15 cellular contexts compared by ENCODE assay signal in genomic region chr11:124970925-124971324, GRCh38. TPM values are rescaled to one million over a fixed set of nuclear protein-coding genes. Genes with fewer than 3 reads are reported as not detected.
A peak's percentile ranks its signal among the peaks of the same experiment; 100 is the strongest.
DNase-seq lines count a peak whose midpoint lies in the region; ATAC-seq and TF ChIP-seq lines count a peak whose summit lies in the region.
"Had no signal": no experiment of that assay in that cellular context is flagged by ENCODE, and none has a peak within 500 bp of the region (broad histone marks: within the 10 kb centered on the region; RNA-seq: fewer than 3 reads in every experiment).

No MANE protein-coding gene starts in this region.

- TF ChIP-seq POLR2A in transverse colon (IDR thresholded peaks at IDR 0.05) = no peak

- no peak for TF ChIP-seq EP300 in transverse colon (IDR thresholded peaks at IDR 0.05; ENCODE audit: low read depth)

- intact Hi-C loops in Panc1 (cut with micrococcal nuclease; ENCODE audit: unreplicated experiment) = no loop called here
- intact Hi-C loops in transverse colon (cut with DNase I; ENCODE audit: low total_unique reads) = no loop called here

- 94% methylated on average over 2 of the region's 2 CpGs; no CpG with 5 or more reads in 1 of the 2 donors for WGBS in transverse colon (ENCODE audit: low coverage in 1 of 2), 2 donors

- in situ Hi-C loops in Panc1 (cut with HindIII; ENCODE audit: low pct_unique_long_range_greater_than_20kb, low sequenced_read_pairs) = no loop called here
- in situ Hi-C loops in transverse colon (cut with MboI; ENCODE audit: low pct_ligation_motif_present in 1 of 4, low pct_unique_long_range_greater_than_20kb in 1 of 4, low sequenced_read_pairs in 3 of 4) = loop anchor here in 2 of 4 donors (10.0 to 25.0 kb wide), 3 partner anchors 164 to 441 kb away; no protein-coding TSS in a partner anchor

- ATAC-seq in Panc1 (peak; percentile 84), GM19397 (IDR thresholded peaks at IDR 0.05; ENCODE audit: unreplicated experiment) (no peak)

- H3K27me3 ChIP-seq in Panc1 (ENCODE audit: control insufficient read depth, insufficient read depth, low read length) (no peaks in the 10 kb centered on the region), transverse colon (no peaks in the 10 kb centered on the region)
- H3K27me3 ChIP-seq: testis had no signal

- no peak overlapping the region for H3K4me3 ChIP-seq in Panc1 (ENCODE audit: low read depth in 2 of 2, low read length in 2 of 2)
- H3K4me3 ChIP-seq in fibroblast of mammary gland (ENCODE audit: control insufficient read depth, low read depth, low read length) = no peak overlapping the region
- H3K4me3 ChIP-seq in transverse colon = no peak overlapping the region
- H3K4me3 ChIP-seq: lung, SK-N-MC, testis had no signal

- peak; percentile 65 for DNase-seq in SIG-M5 treated with dmso at 0.1 percent for 504 hours (lab: John Stamatoyannopoulos, UW; ENCODE audit: unreplicated experiment)
- no peak for DNase-seq in SIG-M5 (lab: John Stamatoyannopoulos, UW)
- DNase-seq in Panc1 (ENCODE audit: low read depth, low spot score) = no peak
- peak; percentile 48 for DNase-seq in fibroblast of mammary gland (ENCODE audit: low read depth)
- DNase-seq in transverse colon = no peak
- DNase-seq in NK-92 treated with Interleukin-12 subunit alpha and Interleukin-12 subunit beta, amount 100 ng/mL, for 24 hours (lab: John Stamatoyannopoulos, UW) = no peak
- no peak for DNase-seq in NCI-H446 treated with DMSO at 0.1 percent for 48 hours (lab: John Stamatoyannopoulos, UW)
- DNase-seq: activated T-cell treated with anti-CD3 and anti-CD28 coated beads, Interleukin-2, amount 50 U/mL, for 24 hours; Karpas-422; stimulated activated CD4-positive, alpha-beta T cell treated with anti-CD3 and anti-CD28 coated beads, Interleukin-15, amount 100 ng/mL, for 24 hours; testis had no signal

- peak; percentile 43 for TF ChIP-seq CTCF in Panc1 (IDR thresholded peaks at IDR 0.05)
- TF ChIP-seq CTCF in fibroblast of mammary gland (conservative IDR thresholded peaks at IDR 0.05; ENCODE audit: control insufficient read depth, insufficient read depth, low read depth, low read length) = no peak
- no peak for TF ChIP-seq CTCF in transverse colon (IDR thresholded peaks at IDR 0.05)

- BruUV-seq in Panc1 (replicated peaks; lab: Mats Ljungman, UMichigan) = no TSS peak

- H3K27ac ChIP-seq in Panc1 (ENCODE audit: low read length) (no peak overlapping the region), transverse colon (no peak overlapping the region)
- H3K27ac ChIP-seq: SK-N-MC, testis had no signal

- POLR2A ChIA-PET in Panc1 (lab: Charles Lee) = no interaction called here

- CTCF ChIA-PET in Panc1 (lab: Charles Lee) = no interaction called here

- H3K9me3 ChIP-seq in Panc1 (ENCODE audit: control insufficient read depth, insufficient read depth, low read depth, low read length) = no peaks in the 10 kb centered on the region
- H3K9me3 ChIP-seq in transverse colon = no peaks in the 10 kb centered on the region
- H3K9me3 ChIP-seq: testis had no signal

- H3K4me1 ChIP-seq in Panc1 (ENCODE audit: control insufficient read depth, insufficient read depth, low read length) (no peaks in the 10 kb centered on the region), transverse colon (no peaks in the 10 kb centered on the region)
- H3K4me1 ChIP-seq: testis had no signal

- H3K36me3 ChIP-seq in Panc1 (ENCODE audit: control insufficient read depth, insufficient read depth, low read length) (no peaks in the 10 kb centered on the region), transverse colon (no peaks in the 10 kb centered on the region)

RNA-seq across cellular contexts. Expression of gene CCDC15, which starts 16.9 kb away (rescaled TPM):
- total RNA-seq in Panc1 (2021; ENCODE audit: unreplicated experiment) (2.8 TPM), transverse colon (under 1 TPM in 3 of 4 donors, not detected in 1; 0.64 to 0.82 (median 0.75) TPM)
- 0.53 TPM for polyA plus RNA-seq in Panc1 (2012; ENCODE audit: insufficient read length)

RNA-seq across cellular contexts. Expression of gene HEPACAM, which starts 35.1 kb away (rescaled TPM):
- total RNA-seq in Panc1 (2021; ENCODE audit: unreplicated experiment) (not detected), transverse colon (under 1 TPM in 2 of 4 donors, not detected in 2; 0.14 to 0.37 TPM)
- not detected for polyA plus RNA-seq in Panc1 (2012; ENCODE audit: insufficient read length)
- total RNA-seq: lung had no signal

RNA-seq across cellular contexts. Expression of gene HEPN1, which starts 51.9 kb away (rescaled TPM):
- not detected for total RNA-seq in Panc1 (2021; ENCODE audit: unreplicated experiment)
- not detected for polyA plus RNA-seq in Panc1 (2012; ENCODE audit: insufficient read length)
- not detected for total RNA-seq in transverse colon
- total RNA-seq: lung, testis had no signal
- polyA plus RNA-seq: AG04450, lung had no signal

Comparison
In these comparisons a context has a peak if more than half of its experiments do, and no peak if none do; other contexts are left out.
1. DNase-seq: peak in SIG-M5 treated with dmso at 0.1 percent for 504 hours (single experiment) and fibroblast of mammary gland (single experiment); none in SIG-M5 (single experiment), Panc1 (single experiment), transverse colon (single experiment), NK-92 treated with Interleukin-12 subunit alpha and Interleukin-12 subunit beta, amount 100 ng/mL, for 24 hours (single experiment) and NCI-H446 treated with DMSO at 0.1 percent for 48 hours (single experiment).